Comparison of ENCODE assay signal across 19 cellular contexts in genomic region chr4:140643571-140644055, GRCh38.
DNase-seq lines count a peak whose midpoint lies in the region; ATAC-seq and TF ChIP-seq lines count a peak whose summit lies in the region.
"Had no signal": no experiment of that assay in that cellular context is flagged by ENCODE, and none has a peak within 500 bp of the region (broad histone marks: within the 10 kb centered on the region; RNA-seq: fewer than 3 reads in every experiment).

No MANE protein-coding gene starts in this region.

- H3K4me3 Mint-ChIP-seq in naive thymus-derived CD4-positive, alpha-beta T cell = no peak overlapping the region
- H3K4me3 Mint-ChIP-seq in stimulated activated effector memory CD8-positive, alpha-beta T cell treated with anti-CD3 and anti-CD28 coated beads, Interleukin-12 subunit alpha, Interleukin-12 subunit beta, amount 100 ng/mL, for 72 hours = no peak overlapping the region
- H3K4me3 Mint-ChIP-seq: B cell; CD4-positive, alpha-beta T cell; H9 had no signal

- H3K4me3 ChIP-seq in right cardiac atrium (ENCODE audit: low read length) (no peak overlapping the region), heart left ventricle (no peak overlapping the region), H7 (ENCODE audit: insufficient read depth, low read depth, low read length) (no peak overlapping the region)
- no peak overlapping the region for H3K4me3 ChIP-seq in naive thymus-derived CD4-positive, alpha-beta T cell (ENCODE audit: low read length)
- H3K4me3 ChIP-seq: BLaER1 treated with 17β-estradiol and CSF1 and Interleukin-3, amounts not matched to agents 10 nM and 100 nM had no signal

- H3K9me3 ChIP-seq in right cardiac atrium (ENCODE audit: control insufficient read depth, low read length) = no peaks in the 10 kb centered on the region
- no peaks in the 10 kb centered on the region for H3K9me3 ChIP-seq in heart left ventricle
- H3K9me3 ChIP-seq in naive thymus-derived CD4-positive, alpha-beta T cell (ENCODE audit: control insufficient read depth in 2 of 3, low read length in 3 of 3) = no peaks in the 10 kb centered on the region
- H3K9me3 ChIP-seq: BLaER1 treated with 17β-estradiol and CSF1 and Interleukin-3, amounts not matched to agents 10 nM and 100 nM had no signal

- peaks cover 0 to 15% (median 6%) of the 10 kb centered on the region in 5 donors for H3K27me3 Mint-ChIP-seq in naive thymus-derived CD4-positive, alpha-beta T cell
- H3K27me3 Mint-ChIP-seq: B cell had no signal

- no peak overlapping the region for H3K27ac Mint-ChIP-seq in naive thymus-derived CD4-positive, alpha-beta T cell
- H3K27ac Mint-ChIP-seq in stimulated activated effector memory CD8-positive, alpha-beta T cell treated with anti-CD3 and anti-CD28 coated beads, Interleukin-12 subunit alpha, Interleukin-12 subunit beta, amount 100 ng/mL, for 72 hours = no peak overlapping the region
- H3K27ac Mint-ChIP-seq in activated naive CD4-positive, alpha-beta T cell treated with anti-CD3 and anti-CD28 coated beads, Interleukin-2, amount 50 U/mL, for 72 hours = no peak overlapping the region
- H3K27ac Mint-ChIP-seq: B cell; CD4-positive, alpha-beta T cell had no signal

- ATAC-seq in right cardiac atrium (peak; percentile 6 to 7), heart left ventricle (no peak)
- ATAC-seq in naive thymus-derived CD4-positive, alpha-beta T cell = peak; percentile 9
- peak; percentile 14 for ATAC-seq in stimulated activated effector memory CD8-positive, alpha-beta T cell treated with anti-CD3 and anti-CD28 coated beads, Interleukin-12 subunit alpha, Interleukin-12 subunit beta, amount 100 ng/mL, for 72 hours
- ATAC-seq in activated naive CD4-positive, alpha-beta T cell treated with anti-CD3 and anti-CD28 coated beads, Interleukin-2, amount 50 U/mL, for 72 hours = no peak

- DNase-seq in right cardiac atrium = peak in 2 of 3 donors; percentile 43 to 45
- no peak for DNase-seq in heart left ventricle
- DNase-seq in H7 = peak; percentile 49
- DNase-seq in naive thymus-derived CD4-positive, alpha-beta T cell = no peak
- no peak for DNase-seq in stimulated activated effector memory CD8-positive, alpha-beta T cell treated with anti-CD3 and anti-CD28 coated beads, Interleukin-12 subunit alpha, Interleukin-12 subunit beta, amount 100 ng/mL, for 72 hours (ENCODE audit: low spot score in 2 of 2)
- no peak for DNase-seq in activated naive CD4-positive, alpha-beta T cell treated with anti-CD3 and anti-CD28 coated beads, Interleukin-2, amount 50 U/mL, for 72 hours (ENCODE audit: low spot score in 2 of 2)
- DNase-seq in stimulated activated CD4-positive, alpha-beta T cell treated with anti-CD3 and anti-CD28 coated beads, Interleukin-15, amount 100 ng/mL, for 24 hours = no peak
- DNase-seq in AML-193 (lab: John Stamatoyannopoulos, UW) = no peak
- DNase-seq: 8988T; Caco-2; CD4-positive, alpha-beta T cell; DMS153; DMS79; GDM1; GOT3; H9; IMR-90 had no signal

- peaks cover 0 to 62% (median 38%) of the 10 kb centered on the region in 9 donors for H3K36me3 ChIP-seq in heart left ventricle
- H3K36me3 ChIP-seq in H7 (replicated peaks; ENCODE audit: control insufficient read depth, insufficient read depth, low read length) = no peaks in the 10 kb centered on the region
- no peaks in the 10 kb centered on the region for H3K36me3 ChIP-seq in naive thymus-derived CD4-positive, alpha-beta T cell (ENCODE audit: control insufficient read depth in 2 of 3, insufficient read depth in 3 of 3, low read length in 3 of 3)

- no peaks in the 10 kb centered on the region for H3K36me3 Mint-ChIP-seq in naive thymus-derived CD4-positive, alpha-beta T cell
- peaks cover 6% of the 10 kb centered on the region for H3K36me3 Mint-ChIP-seq in stimulated activated effector memory CD8-positive, alpha-beta T cell treated with anti-CD3 and anti-CD28 coated beads, Interleukin-12 subunit alpha, Interleukin-12 subunit beta, amount 100 ng/mL, for 72 hours
- H3K36me3 Mint-ChIP-seq in activated naive CD4-positive, alpha-beta T cell treated with anti-CD3 and anti-CD28 coated beads, Interleukin-2, amount 50 U/mL, for 72 hours = no peaks in the 10 kb centered on the region

- H3K27me3 ChIP-seq in right cardiac atrium (ENCODE audit: control insufficient read depth, insufficient read depth) = no peaks in the 10 kb centered on the region
- no peaks in the 10 kb centered on the region for H3K27me3 ChIP-seq in heart left ventricle
- no peaks in the 10 kb centered on the region for H3K27me3 ChIP-seq in H7 (ENCODE audit: control insufficient read depth, insufficient read depth, low read length)
- no peaks in the 10 kb centered on the region for H3K27me3 ChIP-seq in naive thymus-derived CD4-positive, alpha-beta T cell (ENCODE audit: control insufficient read depth in 2 of 2, insufficient read depth in 2 of 2, low read length in 2 of 2)
- H3K27me3 ChIP-seq: BLaER1 treated with 17β-estradiol and CSF1 and Interleukin-3, amounts not matched to agents 10 nM and 100 nM had no signal

- no peaks in the 10 kb centered on the region for H3K9me3 Mint-ChIP-seq in naive thymus-derived CD4-positive, alpha-beta T cell
- no peaks in the 10 kb centered on the region for H3K9me3 Mint-ChIP-seq in stimulated activated effector memory CD8-positive, alpha-beta T cell treated with anti-CD3 and anti-CD28 coated beads, Interleukin-12 subunit alpha, Interleukin-12 subunit beta, amount 100 ng/mL, for 72 hours
- H3K9me3 Mint-ChIP-seq in activated naive CD4-positive, alpha-beta T cell treated with anti-CD3 and anti-CD28 coated beads, Interleukin-2, amount 50 U/mL, for 72 hours = no peaks in the 10 kb centered on the region
- H3K9me3 Mint-ChIP-seq: CD4-positive, alpha-beta T cell; H9 had no signal

- intact Hi-C loops in right cardiac atrium (cut with DNase I) = loop anchor here in 1 of 4 donors (10.0 kb wide), 1 partner anchor 111 kb away; the partner anchor contains the start of gene TBC1D9
- intact Hi-C loops in heart left ventricle (cut with DNase I) = loop anchor here in 8 of 10 donors (5.0 to 10.0 kb wide), 5 partner anchors 111 to 211 kb away; partner anchors contain the start of gene TBC1D9 (in 4 of the 8)
- intact Hi-C loops in naive thymus-derived CD4-positive, alpha-beta T cell (cut with micrococcal nuclease) = no loop called here

- H3K4me1 Mint-ChIP-seq in naive thymus-derived CD4-positive, alpha-beta T cell = peaks cover 0 to 2% (median 0%) of the 10 kb centered on the region in 7 donors
- no peaks in the 10 kb centered on the region for H3K4me1 Mint-ChIP-seq in stimulated activated effector memory CD8-positive, alpha-beta T cell treated with anti-CD3 and anti-CD28 coated beads, Interleukin-12 subunit alpha, Interleukin-12 subunit beta, amount 100 ng/mL, for 72 hours
- H3K4me1 Mint-ChIP-seq: B cell had no signal

- POLR2A ChIA-PET in naive thymus-derived CD4-positive, alpha-beta T cell (lab: Charles Lee) = no interaction called here

- no peak for TF ChIP-seq CTCF in heart left ventricle (IDR thresholded peaks at IDR 0.05)

- H3K4me1 ChIP-seq in right cardiac atrium (ENCODE audit: control insufficient read depth, insufficient read depth, low read length) (no peaks in the 10 kb centered on the region), heart left ventricle (peaks cover 0 to 30% (median 5%) of the 10 kb centered on the region in 12 donors)
- no peaks in the 10 kb centered on the region for H3K4me1 ChIP-seq in naive thymus-derived CD4-positive, alpha-beta T cell (ENCODE audit: control insufficient read depth in 2 of 2, insufficient read depth in 2 of 2, low read length in 2 of 2)
- H3K4me1 ChIP-seq: BLaER1 treated with 17β-estradiol and CSF1 and Interleukin-3, amounts not matched to agents 10 nM and 100 nM had no signal

- no peak for TF ChIP-seq POLR2A in heart left ventricle (IDR thresholded peaks at IDR 0.05)

- CTCF ChIA-PET in naive thymus-derived CD4-positive, alpha-beta T cell (lab: Charles Lee) = no interaction called here

- 97% methylated on average over 33 of the region's 33 CpGs for WGBS in right cardiac atrium
- 98 to 99% (median 98%) methylated on average over 22 to 33 of the region's 33 CpGs for WGBS in heart left ventricle, 4 donors

- H3K27ac ChIP-seq in right cardiac atrium (ENCODE audit: low read length) = no peak overlapping the region
- no peak overlapping the region for H3K27ac ChIP-seq in heart left ventricle
- no peak overlapping the region for H3K27ac ChIP-seq in naive thymus-derived CD4-positive, alpha-beta T cell (ENCODE audit: low read depth, low read length)
- H3K27ac ChIP-seq: BLaER1 treated with 17β-estradiol and CSF1 and Interleukin-3, amounts not matched to agents 10 nM and 100 nM had no signal

Comparison
In these comparisons a context has a peak if more than half of its experiments do, and no peak if none do; other contexts are left out.
1. ATAC-seq: peak in right cardiac atrium (2 of 2), naive thymus-derived CD4-positive, alpha-beta T cell (single experiment) and stimulated activated effector memory CD8-positive, alpha-beta T cell treated with anti-CD3 and anti-CD28 coated beads, Interleukin-12 subunit alpha, Interleukin-12 subunit beta, amount 100 ng/mL, for 72 hours (single experiment); none in heart left ventricle (0 of 4) and activated naive CD4-positive, alpha-beta T cell treated with anti-CD3 and anti-CD28 coated beads, Interleukin-2, amount 50 U/mL, for 72 hours (0 of 2).
2. DNase-seq: peak in right cardiac atrium (2 of 3) and H7 (single experiment); none in heart left ventricle (0 of 5), naive thymus-derived CD4-positive, alpha-beta T cell (0 of 9), stimulated activated effector memory CD8-positive, alpha-beta T cell treated with anti-CD3 and anti-CD28 coated beads, Interleukin-12 subunit alpha, Interleukin-12 subunit beta, amount 100 ng/mL, for 72 hours (0 of 2), activated naive CD4-positive, alpha-beta T cell treated with anti-CD3 and anti-CD28 coated beads, Interleukin-2, amount 50 U/mL, for 72 hours (0 of 2), stimulated activated CD4-positive, alpha-beta T cell treated with anti-CD3 and anti-CD28 coated beads, Interleukin-15, amount 100 ng/mL, for 24 hours (single experiment) and AML-193 (0 of 2).
3. intact Hi-C loops: an anchor here in heart left ventricle (5.0 to 10.0 kb wide); none called in naive thymus-derived CD4-positive, alpha-beta T cell.